ENCODE assay signal across 8 cellular contexts in genomic region chr15:67456677-67457529, GRCh38.
DNase-seq lines count a peak whose midpoint lies in the region; ATAC-seq and TF ChIP-seq lines count a peak whose summit lies in the region.

No MANE protein-coding gene starts in this region.

- H3K4me2 ChIP-seq in SU-DHL-6 (ENCODE audit: low read depth, low read length, poor library complexity, severe bottlenecking), result no peak overlapping the region

- H3K27ac ChIP-seq in SU-DHL-6 (ENCODE audit: low read depth, low read length) (no peak overlapping the region), prostate gland (no peak overlapping the region), uterus (no peak overlapping the region)

- TF ChIP-seq POLR2A in prostate gland (IDR thresholded peaks at IDR 0.05), result no peak
- no peak for TF ChIP-seq POLR2A in uterus (IDR thresholded peaks at IDR 0.05)

- no peak overlapping the region for H3K4me3 ChIP-seq in SU-DHL-6 (ENCODE audit: insufficient read depth, low read length, poor library complexity, severe bottlenecking)
- no peak overlapping the region for H3K4me3 ChIP-seq in prostate gland
- H3K4me3 ChIP-seq in uterus, result no peak overlapping the region

- no peaks in the 10 kb centered on the region for H3K9me2 ChIP-seq in SU-DHL-6 (replicated peaks; ENCODE audit: insufficient read depth, low read length)

- no peaks in the 10 kb centered on the region for H4K20me1 ChIP-seq in SU-DHL-6 (ENCODE audit: low read depth, low read length)

- H3K9me3 ChIP-seq in SU-DHL-6 (ENCODE audit: insufficient read depth, low read length) (no peaks in the 10 kb centered on the region), prostate gland (no peaks in the 10 kb centered on the region), uterus (no peaks in the 10 kb centered on the region)

- peaks cover 4% of the 10 kb centered on the region for H3K27me3 Mint-ChIP-seq in activated naive CD8-positive, alpha-beta T cell treated with anti-CD3 and anti-CD28 coated beads for 36 hours

- DNase-seq in DMS79 treated with DMSO at 0.1 percent for 48 hours (lab: John Stamatoyannopoulos, UW) (peak; percentile 16), DMS79 (lab: John Stamatoyannopoulos, UW) (no peak), NCI-H1105 (lab: John Stamatoyannopoulos, UW) (peak; percentile 84), Right ventricle myocardium superior (peak; percentile 90), prostate gland (ENCODE audit: low spot score) (peak; percentile 77), uterus (peak; percentile 59 to 61)
- DNase-seq in activated naive CD8-positive, alpha-beta T cell treated with anti-CD3 and anti-CD28 coated beads for 36 hours, result peak; percentile 75

- H3K4me1 ChIP-seq in prostate gland (replicated peaks) (no peaks in the 10 kb centered on the region), uterus (no peaks in the 10 kb centered on the region)

- peaks cover 5% of the 10 kb centered on the region for H3K36me3 Mint-ChIP-seq in activated naive CD8-positive, alpha-beta T cell treated with anti-CD3 and anti-CD28 coated beads for 36 hours

- no peaks in the 10 kb centered on the region for H3K9me3 Mint-ChIP-seq in activated naive CD8-positive, alpha-beta T cell treated with anti-CD3 and anti-CD28 coated beads for 36 hours

- intact Hi-C loops in Right ventricle myocardium superior (cut with DNase I) (loop anchor here (2.0 kb wide), 1 partner anchor 380 kb away; no protein-coding TSS in a partner anchor), prostate gland (cut with DNase I) (loop anchor here (2.0 kb wide), 1 partner anchor 374 kb away; no protein-coding TSS in a partner anchor), uterus (cut with DNase I; ENCODE audit: low total_unique reads) (loop anchor here (10.0 kb wide), 1 partner anchor 378 kb away; no protein-coding TSS in a partner anchor)

- 30% methylated on average over 8 of the region's 8 CpGs for WGBS in prostate gland

- H3K36me3 ChIP-seq in SU-DHL-6 (ENCODE audit: low read length), result no peaks in the 10 kb centered on the region
- no peaks in the 10 kb centered on the region for H3K36me3 ChIP-seq in prostate gland
- no peaks in the 10 kb centered on the region for H3K36me3 ChIP-seq in uterus

- no peak overlapping the region for H3K4me3 Mint-ChIP-seq in activated naive CD8-positive, alpha-beta T cell treated with anti-CD3 and anti-CD28 coated beads for 36 hours

- no peak overlapping the region for H3K27ac Mint-ChIP-seq in activated naive CD8-positive, alpha-beta T cell treated with anti-CD3 and anti-CD28 coated beads for 36 hours

- H3K79me2 ChIP-seq in SU-DHL-6 (ENCODE audit: insufficient read depth, low read length), result no peaks in the 10 kb centered on the region

- peak; percentile 84 for TF ChIP-seq CTCF in SU-DHL-6 (IDR thresholded peaks at IDR 0.05; ENCODE audit: insufficient read depth, low read length, poor library complexity, severe bottlenecking)
- TF ChIP-seq CTCF in prostate gland (IDR thresholded peaks at IDR 0.05), result peak; percentile 72 to 78 (median 76)
- peak; percentile 64 to 68 (median 66) for TF ChIP-seq CTCF in uterus (IDR thresholded peaks at IDR 0.05)

- no peaks in the 10 kb centered on the region for H3K27me3 ChIP-seq in SU-DHL-6 (ENCODE audit: low read length)
- H3K27me3 ChIP-seq in prostate gland (replicated peaks; ENCODE audit: insufficient read depth), result no peaks in the 10 kb centered on the region
- H3K27me3 ChIP-seq in uterus, result no peaks in the 10 kb centered on the region

- H3K4me1 Mint-ChIP-seq in activated naive CD8-positive, alpha-beta T cell treated with anti-CD3 and anti-CD28 coated beads for 36 hours, result no peaks in the 10 kb centered on the region

- no peak overlapping the region for H2AFZ ChIP-seq in SU-DHL-6 (ENCODE audit: low read depth, low read length, severe bottlenecking)

- no peak overlapping the region for H3K9ac ChIP-seq in SU-DHL-6 (ENCODE audit: low read length)

- peak; percentile 85 for ATAC-seq in Right ventricle myocardium superior (ENCODE audit: poor library complexity)

- H3F3A ChIP-seq in SU-DHL-6 (ENCODE audit: insufficient read depth), result no peaks in the 10 kb centered on the region
